1 cellular context compared by ENCODE assay signal in the genomic region with DNA sequence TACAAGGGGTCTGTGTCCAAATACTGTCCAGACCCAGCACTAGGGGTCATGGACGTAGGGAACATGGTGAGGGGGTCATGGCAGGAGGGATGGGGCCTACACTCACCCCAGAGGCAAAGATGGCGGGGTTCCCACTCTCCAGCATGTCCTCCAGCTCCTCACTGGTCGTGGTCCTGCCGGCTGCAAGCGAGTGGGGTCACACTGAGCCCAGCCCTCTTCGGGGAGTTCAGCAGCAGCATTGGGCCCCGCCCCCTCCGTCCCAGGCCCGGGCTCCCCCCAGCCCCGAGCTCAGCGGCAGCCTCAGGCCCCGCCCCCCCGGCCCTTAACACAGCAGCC.
TF ChIP-seq lines count a peak whose summit lies in the region.

No MANE protein-coding gene starts in this region.

TF ChIP-seq in GM23338, 12 proteins besides CTCF, POLR2A, EP300 and RAD21:
- TF ChIP-seq ZNF462 (CRISPR knock-in tag; IDR thresholded peaks at IDR 0.05) = no peak
